ENCODE assay signal across 24 cellular contexts in the genomic region with DNA sequence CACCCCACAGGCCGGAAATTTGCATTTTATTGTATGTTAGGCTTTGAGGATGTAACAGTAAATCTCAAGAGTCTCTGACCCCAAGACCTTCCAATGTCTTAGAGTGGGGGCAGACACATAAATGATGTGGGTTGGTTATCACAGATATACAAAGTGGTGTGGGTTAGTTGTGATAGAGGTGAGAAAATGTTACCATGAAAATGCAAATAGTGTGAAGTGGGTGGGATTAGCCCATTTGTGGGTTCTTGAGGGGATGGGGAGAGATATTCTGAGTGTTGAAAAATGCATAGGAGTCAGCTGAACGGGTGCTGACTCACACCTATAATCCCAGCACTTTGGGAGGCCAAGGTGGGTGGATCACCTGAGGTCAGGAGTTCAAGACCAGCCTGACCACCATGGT.
"Had no signal": no experiment of that assay in that cellular context is flagged by ENCODE, and none has a peak within 500 bp of the region (broad histone marks: within the 10 kb centered on the region; RNA-seq: fewer than 3 reads in every experiment).

No MANE protein-coding gene starts in this region.

- H3K36me3 Mint-ChIP-seq: activated naive CD8-positive, alpha-beta T cell; brain; mesothelial cell of epicardium; naive B cell; T-cell; type B pancreatic cell had no signal

- H3K9me3 Mint-ChIP-seq: activated B cell treated with CpG ODN at 0.5 μM for 24 hours, brain, mesothelial cell of epicardium, naive B cell, T-cell, type B pancreatic cell had no signal

- H3K27me3 Mint-ChIP-seq: activated B cell treated with CpG ODN at 0.5 μM for 24 hours; activated naive CD8-positive, alpha-beta T cell; type B pancreatic cell had no signal

- DNase-seq: activated B cell treated with CpG ODN at 0.5 μM for 24 hours; activated CD4-positive, alpha-beta T cell treated with anti-CD3 and anti-CD28 coated beads, Interleukin-2, amount 50 U/mL, for 1 hour; activated effector memory CD4-positive, alpha-beta T cell treated with Interleukin-2 at 50 U/mL for 16 hours; activated naive CD4-positive, alpha-beta T cell treated with Interleukin-2 at 50 U/mL for 16 hours; activated T-cell treated with anti-CD3 and anti-CD28 coated beads for 4 hours; caudate nucleus; cortex of kidney; foreskin fibroblast; heart left ventricle; hypothalamus; naive B cell; nucleus accumbens; psoas muscle; sigmoid colon; small intestine; stimulated activated CD4-positive, alpha-beta T cell treated with anti-CD3 and anti-CD28 coated beads, Interleukin-1b, Interleukin-23, amount 100 ng/mL, for 48 hours; stimulated activated naive CD4-positive, alpha-beta T cell treated with Interleukin-2 at 50 U/mL for 16 hours; T-cell; uterus had no signal

- ATAC-seq: esophagus mucosa, heart left ventricle, psoas muscle, T-cell had no signal

- H3K27ac Mint-ChIP-seq: activated B cell treated with CpG ODN at 0.5 μM for 24 hours; activated naive CD8-positive, alpha-beta T cell; brain; mesothelial cell of epicardium; T-cell; type B pancreatic cell had no signal

- H3K4me3 Mint-ChIP-seq: activated B cell treated with CpG ODN at 0.5 μM for 24 hours; activated naive CD8-positive, alpha-beta T cell; brain; mesothelial cell of epicardium; naive B cell; T-cell; type B pancreatic cell had no signal
